In genomic region chr18:32770181-32770650, GRCh38 we compare ENCODE assay signal across 1 cellular context.
TF ChIP-seq lines count a peak whose summit lies in the region.

No MANE protein-coding gene starts in this region.

TF ChIP-seq in H1, 55 proteins besides CTCF, POLR2A, EP300 and RAD21:
- no peak for TF ChIP-seq CHD7 (IDR thresholded peaks at IDR 0.05; ENCODE audit: insufficient replicate concordance, low read length)
- TF ChIP-seq KDM4A (IDR thresholded peaks at IDR 0.05; ENCODE audit: low read depth, low read length, severe bottlenecking), result peak; percentile 19
- no peak for TF ChIP-seq NRF1 (IDR thresholded peaks at IDR 0.05; ENCODE audit: low read depth, low read length)
- no peak for TF ChIP-seq ATF2 (IDR thresholded peaks at IDR 0.05; ENCODE audit: low read length)
- no peak for TF ChIP-seq ASH2L (IDR thresholded peaks at IDR 0.05; ENCODE audit: low read length)
- no peak for TF ChIP-seq NANOG (IDR thresholded peaks at IDR 0.05; ENCODE audit: insufficient read depth, low read depth, low read length, poor library complexity, severe bottlenecking)
- no peak for TF ChIP-seq CBX8 (IDR thresholded peaks at IDR 0.05; ENCODE audit: borderline replicate concordance, low read depth, low read length)
- no peak for TF ChIP-seq EGR1 (IDR thresholded peaks at IDR 0.05; ENCODE audit: borderline replicate concordance, low read depth, low read length)
- no peak for TF ChIP-seq ZNF274 (IDR thresholded peaks at IDR 0.05; ENCODE audit: borderline replicate concordance, extremely low read depth, low read length)
- TF ChIP-seq YY1 (IDR thresholded peaks at IDR 0.05; ENCODE audit: low read depth, low read length), result no peak
- peak; percentile 6 for TF ChIP-seq SUZ12 (IDR thresholded peaks at IDR 0.05; ENCODE audit: low read length)
TF ChIP-seq in H1: peak in this region for 2.
